8 cellular contexts compared by ENCODE assay signal in genomic region chr17:9239260-9239820, GRCh38.
A peak's percentile ranks its signal among the peaks of the same experiment; 100 is the strongest.
DNase-seq lines count a peak whose midpoint lies in the region; ATAC-seq and TF ChIP-seq lines count a peak whose summit lies in the region.

No MANE protein-coding gene starts in this region.

- intact Hi-C loops in cardiac septum (cut with DNase I) (no loop called here), uterus (cut with DNase I; ENCODE audit: low total_unique reads) (no loop called here)

- H3K9ac ChIP-seq in mesendoderm (ENCODE audit: low read length): peak overlapping the region; percentile 33

- H4K8ac ChIP-seq in mesendoderm (ENCODE audit: low read depth, low read length): no peak overlapping the region

- H3K27ac ChIP-seq in cardiac muscle cell (no peak overlapping the region), brain microvascular endothelial cell (no peak overlapping the region), mesendoderm (ENCODE audit: low read depth, low read length) (no peak overlapping the region), uterus (peak overlapping the region; percentile 86 to 97)

- no peak overlapping the region for H3K4ac ChIP-seq in mesendoderm (ENCODE audit: low read depth, low read length)

- TF ChIP-seq CTCF in cardiac muscle cell (IDR thresholded peaks at IDR 0.05; ENCODE audit: low read depth, low read length): no peak
- no peak for TF ChIP-seq CTCF in brain microvascular endothelial cell (IDR thresholded peaks at IDR 0.05; ENCODE audit: low read depth, low read length, missing control alignments)
- no peak for TF ChIP-seq CTCF in uterus (IDR thresholded peaks at IDR 0.05)

- H3K79me2 ChIP-seq in mesendoderm (ENCODE audit: control insufficient read depth, insufficient read depth, low read length): no peaks in the 10 kb centered on the region

- no peaks in the 10 kb centered on the region for H3K79me1 ChIP-seq in mesendoderm (ENCODE audit: low read length)

- in situ Hi-C loops in brain microvascular endothelial cell (cut with HindIII; ENCODE audit: low pct_ligation_motif_present, low sequenced_read_pairs): no loop called here

- H2BK15ac ChIP-seq in mesendoderm (replicated peaks; ENCODE audit: low read depth): no peak overlapping the region

- H3K56ac ChIP-seq in mesendoderm (ENCODE audit: low read length): peak overlapping the region; percentile 59

- WGBS in mesendoderm (ENCODE audit: extremely low coverage, insufficient coverage, low lambda C conversion rate): no CpG with 5 or more reads among the region's 26 CpGs

- H3K36me3 ChIP-seq in cardiac muscle cell: no peaks in the 10 kb centered on the region
- H3K36me3 ChIP-seq in brain microvascular endothelial cell (replicated peaks): no peaks in the 10 kb centered on the region
- H3K36me3 ChIP-seq in mesendoderm (ENCODE audit: control insufficient read depth, insufficient read depth, low read length): no peaks in the 10 kb centered on the region
- H3K36me3 ChIP-seq in uterus: no peaks in the 10 kb centered on the region

- H3K18ac ChIP-seq in mesendoderm (ENCODE audit: low read length): no peak overlapping the region

- ATAC-seq in HG02798 (IDR thresholded peaks at IDR 0.05; ENCODE audit: poor library complexity, unreplicated experiment): no peak

- no peak overlapping the region for H2BK120ac ChIP-seq in mesendoderm (ENCODE audit: low read depth, low read length)

- peaks cover 9% of the 10 kb centered on the region for H3K4me1 ChIP-seq in cardiac muscle cell (ENCODE audit: low read depth)
- peaks cover 6% of the 10 kb centered on the region for H3K4me1 ChIP-seq in mesendoderm (ENCODE audit: control insufficient read depth, low read depth, low read length)
- peaks cover 0 to 10% of the 10 kb centered on the region in 2 donors for H3K4me1 ChIP-seq in uterus

- TF ChIP-seq POLR2A in uterus (IDR thresholded peaks at IDR 0.05): no peak

- no peak overlapping the region for H2AK5ac ChIP-seq in mesendoderm (ENCODE audit: low read length)

- H3K23ac ChIP-seq in mesendoderm (ENCODE audit: low read length): no peak overlapping the region

- DNase-seq in cardiac muscle cell (ENCODE audit: low read depth in 1 of 2, low spot score in 1 of 2): no peak
- no peak for DNase-seq in cardiac septum (ENCODE audit: low spot score)
- DNase-seq in brain microvascular endothelial cell: no peak
- DNase-seq in mesendoderm: peak; percentile 41
- DNase-seq in uterus: no peak
- DNase-seq in activated CD4-positive, CD25-positive, alpha-beta regulatory T cell (lab: John Stamatoyannopoulos, UW): no peak
- DNase-seq in retina: no peak

- H3K9me3 ChIP-seq in cardiac muscle cell (ENCODE audit: low read depth): no peaks in the 10 kb centered on the region
- no peaks in the 10 kb centered on the region for H3K9me3 ChIP-seq in uterus

- H3K27me3 ChIP-seq in cardiac muscle cell (peaks cover 31% of the 10 kb centered on the region), brain microvascular endothelial cell (replicated peaks) (no peaks in the 10 kb centered on the region), mesendoderm (ENCODE audit: insufficient read depth, low read length, poor library complexity) (no peaks in the 10 kb centered on the region), uterus (no peaks in the 10 kb centered on the region)

- H3K4me3 ChIP-seq in cardiac muscle cell (peak overlapping the region; percentile 3), brain microvascular endothelial cell (ENCODE audit: low read depth, low read length) (peak overlapping the region; percentile 44), mesendoderm (ENCODE audit: low read length) (no peak overlapping the region), uterus (peak overlapping the region; percentile 23 to 41)

- H2BK5ac ChIP-seq in mesendoderm (ENCODE audit: low read length): no peak overlapping the region

- H4K5ac ChIP-seq in mesendoderm (ENCODE audit: low read length): no peak overlapping the region

- peak overlapping the region; percentile 21 for H3K4me2 ChIP-seq in mesendoderm (ENCODE audit: low read length)

Comparison
In these comparisons a context has a peak if more than half of its experiments do, and no peak if none do; other contexts are left out.
1. H3K27ac ChIP-seq: peak in uterus (2 of 2); none in cardiac muscle cell (single experiment), brain microvascular endothelial cell (single experiment) and mesendoderm (single experiment).